Comparison of ENCODE assay signal across 9 cellular contexts in the genomic region with DNA sequence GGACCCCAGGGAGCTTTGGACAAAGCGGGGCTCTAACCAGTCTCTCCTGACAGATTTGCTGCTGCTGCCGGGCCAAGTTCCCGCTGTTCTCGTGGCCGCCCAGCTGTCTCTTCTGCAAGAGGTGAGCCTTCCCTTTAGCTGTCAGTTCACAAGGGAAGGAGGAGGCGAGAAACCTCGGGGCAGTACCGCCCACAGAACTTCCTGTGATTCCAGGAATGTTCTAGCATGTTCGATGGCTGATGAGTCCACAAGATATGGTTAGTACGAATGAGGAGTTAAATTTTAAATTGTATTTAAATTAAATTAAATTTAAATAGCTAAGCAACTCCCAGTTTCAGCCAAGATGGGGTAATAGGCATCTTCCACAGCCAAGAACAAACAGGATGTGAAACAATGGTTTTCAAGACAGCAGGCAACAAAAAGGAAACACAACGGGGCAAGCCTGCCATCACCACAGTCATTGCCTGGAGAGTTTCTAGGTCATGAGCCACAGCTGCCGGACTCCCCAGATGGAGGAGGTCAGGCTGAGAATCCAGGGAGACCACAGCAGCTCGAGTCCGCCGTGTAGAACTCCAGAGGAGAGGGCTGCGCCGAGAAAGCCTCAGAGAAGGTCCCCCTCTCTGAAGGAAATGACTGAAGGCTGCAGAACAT. TPM values are rescaled to one million over a fixed set of nuclear protein-coding genes. Genes with fewer than 3 reads are reported as not detected.
DNase-seq lines count a peak whose midpoint lies in the region; ATAC-seq and TF ChIP-seq lines count a peak whose summit lies in the region.
"Had no signal": no experiment of that assay in that cellular context is flagged by ENCODE, and none has a peak within 500 bp of the region (broad histone marks: within the 10 kb centered on the region; RNA-seq: fewer than 3 reads in every experiment).

No MANE protein-coding gene starts in this region.

- peak overlapping the region in 5 of 12 donors; percentile 1 to 28 (median 14) for H3K4me3 ChIP-seq in heart left ventricle
- H3K4me3 ChIP-seq: A549 had no signal

- no peaks in the 10 kb centered on the region for H3K9me3 Mint-ChIP-seq in activated T-helper 17 cell treated with anti-CD3 and anti-CD28 coated beads, Interleukin-2, amount 50 U/mL, for 72 hours

- peaks cover 29% of the 10 kb centered on the region for H3K4me1 Mint-ChIP-seq in activated T-helper 17 cell treated with anti-CD3 and anti-CD28 coated beads, Interleukin-2, amount 50 U/mL, for 72 hours

- peak overlapping the region; percentile 78 for H3K27ac Mint-ChIP-seq in activated T-helper 17 cell treated with anti-CD3 and anti-CD28 coated beads, Interleukin-2, amount 50 U/mL, for 72 hours

- H3K27me3 Mint-ChIP-seq in activated T-helper 17 cell treated with anti-CD3 and anti-CD28 coated beads, Interleukin-2, amount 50 U/mL, for 72 hours = no peaks in the 10 kb centered on the region

- H3K4me1 ChIP-seq in heart left ventricle = peaks cover 0 to 35% (median 14%) of the 10 kb centered on the region in 12 donors

- H3K36me3 Mint-ChIP-seq in activated T-helper 17 cell treated with anti-CD3 and anti-CD28 coated beads, Interleukin-2, amount 50 U/mL, for 72 hours (ENCODE audit: low read depth) = no peaks in the 10 kb centered on the region

- intact Hi-C loops in heart left ventricle (cut with DNase I) (loop anchor here in 9 of 10 donors (5.0 to 10.0 kb wide), 7 partner anchors 47 to 162 kb away; a partner anchor contains a TSS), posterior vena cava (cut with DNase I) (no loop called here)

- H3K27ac ChIP-seq in heart left ventricle = peak overlapping the region; percentile 48 to 92 (median 77)
- H3K27ac ChIP-seq: A549 had no signal

- TF ChIP-seq CTCF in heart left ventricle (IDR thresholded peaks at IDR 0.05) = no peak

- no peaks in the 10 kb centered on the region for H3K36me3 ChIP-seq in heart left ventricle

- peak; percentile 77 for DNase-seq in SIG-M5 treated with dmso at 0.1 percent for 504 hours (lab: John Stamatoyannopoulos, UW; ENCODE audit: unreplicated experiment)
- no peak for DNase-seq in SIG-M5 (lab: John Stamatoyannopoulos, UW)
- peak; percentile 44 to 77 (median 53) for DNase-seq in heart left ventricle
- peak; percentile 22 for DNase-seq in stimulated activated naive CD4-positive, alpha-beta T cell treated with Interleukin-2 at 50 U/mL for 16 hours (lab: John Stamatoyannopoulos, UW)
- no peak for DNase-seq in posterior vena cava (ENCODE audit: low spot score)

- no peaks in the 10 kb centered on the region for H3K27me3 ChIP-seq in heart left ventricle

- TF ChIP-seq POLR2A in heart left ventricle (IDR thresholded peaks at IDR 0.05) = no peak

- ATAC-seq in HG03280 (IDR thresholded peaks at IDR 0.05; ENCODE audit: unreplicated experiment) (peak; percentile 60), heart left ventricle (peak; percentile 25 to 71 (median 57)), SK-N-SH treated with all-trans-retinoic acid at 6 μM for 48 hours (no peak)
- ATAC-seq in activated T-helper 17 cell treated with anti-CD3 and anti-CD28 coated beads, Interleukin-2, amount 50 U/mL, for 72 hours (replicated peaks) = peak; percentile 83
- ATAC-seq: A549 had no signal

- WGBS in heart left ventricle, 4 donors = 37 to 53% (median 47%) methylated on average over 16 to 17 of the region's 17 CpGs

- peak overlapping the region; percentile 73 for H3K4me3 Mint-ChIP-seq in activated T-helper 17 cell treated with anti-CD3 and anti-CD28 coated beads, Interleukin-2, amount 50 U/mL, for 72 hours

- H3K9me3 ChIP-seq in heart left ventricle = peaks cover 0 to 10% (median 6%) of the 10 kb centered on the region in 12 donors

TF ChIP-seq in SK-N-SH treated with all-trans-retinoic acid at 6 μM for 48 hours, 23 proteins besides CTCF, POLR2A, EP300 and RAD21:
- no peak for TF ChIP-seq SNAI2 (CRISPR knock-in tag; IDR thresholded peaks at IDR 0.05)
- TF ChIP-seq, protein P1, sequence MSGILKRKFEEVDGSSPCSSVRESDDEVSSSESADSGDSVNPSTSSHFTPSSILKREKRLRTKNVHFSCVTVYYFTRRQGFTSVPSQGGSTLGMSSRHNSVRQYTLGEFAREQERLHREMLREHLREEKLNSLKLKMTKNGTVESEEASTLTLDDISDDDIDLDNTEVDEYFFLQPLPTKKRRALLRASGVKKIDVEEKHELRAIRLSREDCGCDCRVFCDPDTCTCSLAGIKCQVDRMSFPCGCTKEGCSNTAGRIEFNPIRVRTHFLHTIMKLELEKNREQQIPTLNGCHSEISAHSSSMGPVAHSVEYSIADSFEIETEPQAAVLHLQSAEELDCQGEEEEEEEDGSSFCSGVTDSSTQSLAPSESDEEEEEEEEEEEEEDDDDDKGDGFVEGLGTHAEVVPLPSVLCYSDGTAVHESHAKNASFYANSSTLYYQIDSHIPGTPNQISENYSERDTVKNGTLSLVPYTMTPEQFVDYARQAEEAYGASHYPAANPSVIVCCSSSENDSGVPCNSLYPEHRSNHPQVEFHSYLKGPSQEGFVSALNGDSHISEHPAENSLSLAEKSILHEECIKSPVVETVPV (CRISPR knock-in tag; IDR thresholded peaks at IDR 0.05) = no peak
- TF ChIP-seq ZNF70 (CRISPR knock-in tag; IDR thresholded peaks at IDR 0.05) = no peak
- no peak for TF ChIP-seq ESRRG (CRISPR knock-in tag; IDR thresholded peaks at IDR 0.05)
- no peak for TF ChIP-seq CSDC2 (CRISPR knock-in tag; IDR thresholded peaks at IDR 0.05)
- no peak for TF ChIP-seq BACH2 (CRISPR knock-in tag; IDR thresholded peaks at IDR 0.05; ENCODE audit: borderline replicate concordance)
- TF ChIP-seq, protein P2, sequence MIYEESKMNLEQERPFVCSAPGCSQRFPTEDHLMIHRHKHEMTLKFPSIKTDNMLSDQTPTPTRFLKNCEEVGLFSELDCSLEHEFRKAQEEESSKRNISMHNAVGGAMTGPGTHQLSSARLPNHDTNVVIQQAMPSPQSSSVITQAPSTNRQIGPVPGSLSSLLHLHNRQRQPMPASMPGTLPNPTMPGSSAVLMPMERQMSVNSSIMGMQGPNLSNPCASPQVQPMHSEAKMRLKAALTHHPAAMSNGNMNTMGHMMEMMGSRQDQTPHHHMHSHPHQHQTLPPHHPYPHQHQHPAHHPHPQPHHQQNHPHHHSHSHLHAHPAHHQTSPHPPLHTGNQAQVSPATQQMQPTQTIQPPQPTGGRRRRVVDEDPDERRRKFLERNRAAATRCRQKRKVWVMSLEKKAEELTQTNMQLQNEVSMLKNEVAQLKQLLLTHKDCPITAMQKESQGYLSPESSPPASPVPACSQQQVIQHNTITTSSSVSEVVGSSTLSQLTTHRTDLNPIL (CRISPR knock-in tag; IDR thresholded peaks at IDR 0.05; ENCODE audit: low read depth) = no peak
- TF ChIP-seq ZFP3 (CRISPR knock-in tag; IDR thresholded peaks at IDR 0.05) = no peak
- no peak for TF ChIP-seq ARNTL (CRISPR knock-in tag; IDR thresholded peaks at IDR 0.05; ENCODE audit: borderline replicate concordance, low read depth)
- TF ChIP-seq ZC3H10 (CRISPR knock-in tag; IDR thresholded peaks at IDR 0.05) = no peak
- TF ChIP-seq GLIS3 (CRISPR knock-in tag; IDR thresholded peaks at IDR 0.05) = no peak
- TF ChIP-seq, protein P3, sequence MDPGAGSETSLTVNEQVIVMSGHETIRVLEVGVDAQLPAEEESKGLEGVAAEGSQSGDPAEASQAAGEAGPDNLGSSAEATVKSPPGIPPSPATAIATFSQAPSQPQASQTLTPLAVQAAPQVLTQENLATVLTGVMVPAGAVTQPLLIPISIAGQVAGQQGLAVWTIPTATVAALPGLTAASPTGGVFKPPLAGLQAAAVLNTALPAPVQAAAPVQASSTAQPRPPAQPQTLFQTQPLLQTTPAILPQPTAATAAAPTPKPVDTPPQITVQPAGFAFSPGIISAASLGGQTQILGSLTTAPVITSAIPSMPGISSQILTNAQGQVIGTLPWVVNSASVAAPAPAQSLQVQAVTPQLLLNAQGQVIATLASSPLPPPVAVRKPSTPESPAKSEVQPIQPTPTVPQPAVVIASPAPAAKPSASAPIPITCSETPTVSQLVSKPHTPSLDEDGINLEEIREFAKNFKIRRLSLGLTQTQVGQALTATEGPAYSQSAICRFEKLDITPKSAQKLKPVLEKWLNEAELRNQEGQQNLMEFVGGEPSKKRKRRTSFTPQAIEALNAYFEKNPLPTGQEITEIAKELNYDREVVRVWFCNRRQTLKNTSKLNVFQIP (CRISPR knock-in tag; IDR thresholded peaks at IDR 0.05; ENCODE audit: borderline replicate concordance, low read depth) = no peak

RNA-seq across cellular contexts. Expression of a gene that starts 9.5 kb away (rescaled TPM):
- total RNA-seq in activated T-helper 17 cell treated with anti-CD3 and anti-CD28 coated beads, Interleukin-2, amount 50 U/mL, for 72 hours = 100 to 1,000 TPM; 181 to 195 TPM
- 100 to 1,000 TPM in 5 of 9 donors, 10 to 100 TPM in 4; 75.8 to 115 (median 101) TPM for total RNA-seq in heart left ventricle
- 10 to 100 TPM; 52.5 to 96.4 TPM for polyA plus RNA-seq in heart left ventricle
- total RNA-seq in posterior vena cava = 100 to 1,000 TPM; 127 to 158 TPM

RNA-seq across cellular contexts. Expression of a gene that starts 35.6 kb away (rescaled TPM):
- total RNA-seq in activated T-helper 17 cell treated with anti-CD3 and anti-CD28 coated beads, Interleukin-2, amount 50 U/mL, for 72 hours = 1 to 10 TPM; 4.3 to 4.8 TPM
- total RNA-seq in heart left ventricle (1 to 10 TPM in 6 of 9 donors, under 1 TPM in 3; 0.31 to 2.3 (median 1.3) TPM), posterior vena cava (1 to 10 TPM in 1 of 2 donors, under 1 TPM in 1; 0.33 to 1.0 TPM)
- under 1 TPM; 0.53 to 0.55 TPM for polyA plus RNA-seq in heart left ventricle

RNA-seq across cellular contexts. Expression of a gene that starts 47.4 kb away (rescaled TPM):
- 100 to 1,000 TPM; 115 to 131 TPM for total RNA-seq in activated T-helper 17 cell treated with anti-CD3 and anti-CD28 coated beads, Interleukin-2, amount 50 U/mL, for 72 hours
- total RNA-seq in heart left ventricle = 10 to 100 TPM in 1 of 9 donors, 1 to 10 TPM in 4, under 1 TPM in 4; 0.50 to 10.1 (median 1.0) TPM
- 1 to 10 TPM; 1.1 to 4.0 TPM for polyA plus RNA-seq in heart left ventricle
- total RNA-seq in posterior vena cava = 1 to 10 TPM; 3.0 to 5.0 TPM

RNA-seq across cellular contexts. Expression of a gene that starts 54.8 kb away (rescaled TPM):
- total RNA-seq in activated T-helper 17 cell treated with anti-CD3 and anti-CD28 coated beads, Interleukin-2, amount 50 U/mL, for 72 hours = 1 to 10 TPM; 7.5 to 7.6 TPM
- 1 to 10 TPM in 6 of 9 donors, under 1 TPM in 3; 0.42 to 2.1 (median 1.3) TPM for total RNA-seq in heart left ventricle
- 1 to 10 TPM; 1.4 to 1.6 TPM for polyA plus RNA-seq in heart left ventricle
- 1 to 10 TPM; 2.7 to 5.4 TPM for total RNA-seq in posterior vena cava

RNA-seq across cellular contexts. Expression of a gene that starts 59.3 kb away (rescaled TPM):
- total RNA-seq in activated T-helper 17 cell treated with anti-CD3 and anti-CD28 coated beads, Interleukin-2, amount 50 U/mL, for 72 hours = 1 to 10 TPM in 1 of 2 donors, under 1 TPM in 1; 0.74 to 9.7 TPM
- 10 to 100 TPM in 2 of 9 donors, 1 to 10 TPM in 7; 1.2 to 18.1 (median 4.1) TPM for total RNA-seq in heart left ventricle
- 1 to 10 TPM in 1 of 2 donors, under 1 TPM in 1; 0.19 to 9.1 TPM for polyA plus RNA-seq in heart left ventricle
- total RNA-seq in posterior vena cava = 10 to 100 TPM in 1 of 2 donors, 1 to 10 TPM in 1; 5.9 to 16.1 TPM

Comparison
In these comparisons a context has a peak if more than half of its experiments do, and no peak if none do; other contexts are left out.
1. DNase-seq: peak in SIG-M5 treated with dmso at 0.1 percent for 504 hours (single experiment), heart left ventricle (5 of 5) and stimulated activated naive CD4-positive, alpha-beta T cell treated with Interleukin-2 at 50 U/mL for 16 hours (single experiment); none in SIG-M5 (single experiment) and posterior vena cava (single experiment).
2. RNA of a gene that starts 47.4 kb away (total RNA-seq): 115 to 131 TPM in activated T-helper 17 cell treated with anti-CD3 and anti-CD28 coated beads, Interleukin-2, amount 50 U/mL, for 72 hours; 3.0 to 5.0 TPM in posterior vena cava and 0.50 to 10.1 TPM in heart left ventricle; every median in the first group is over 10 times any median in the second.
3. intact Hi-C loops: an anchor here in heart left ventricle (5.0 to 10.0 kb wide); none called in posterior vena cava.